In genomic region chr14:59454131-59454530, GRCh38 we compare ENCODE assay signal across 12 cellular contexts. TPM values are rescaled to one million over a fixed set of nuclear protein-coding genes. Genes with fewer than 3 reads are reported as not detected.
A peak's percentile ranks its signal among the peaks of the same experiment; 100 is the strongest.
DNase-seq lines count a peak whose midpoint lies in the region; ATAC-seq, FAIRE-seq and TF ChIP-seq lines count a peak whose summit lies in the region.
"Had no signal": no experiment of that assay in that cellular context is flagged by ENCODE, and none has a peak within 500 bp of the region (broad histone marks: within the 10 kb centered on the region; RNA-seq: fewer than 3 reads in every experiment).

No MANE protein-coding gene starts in this region.

- no peaks in the 10 kb centered on the region for H3K27me3 Mint-ChIP-seq in activated CD4-positive, alpha-beta T cell treated with anti-CD3 and anti-CD28 coated beads for 36 hours

- ATAC-seq in left cardiac atrium (peak; percentile 90 to 94), thoracic aorta (ENCODE audit: insufficient number of reproducible peaks, low FRiP score, low read depth) (peak; percentile 100)
- ATAC-seq in activated CD4-positive, alpha-beta T cell treated with anti-CD3 and anti-CD28 coated beads for 36 hours, result no peak

- CTCF ChIA-PET in activated CD4-positive, alpha-beta T cell treated with anti-CD3 and anti-CD28 coated beads for 36 hours (lab: Charles Lee), result interaction anchor here (1.3 kb wide), 1 partner anchor 19 kb away, joined by 3 read pairs; no protein-coding TSS in a partner anchor

- intact Hi-C loops in left cardiac atrium (cut with DNase I), result no loop called here
- intact Hi-C loops in activated CD4-positive, alpha-beta T cell treated with anti-CD3 and anti-CD28 coated beads for 36 hours (cut with DNase I, micrococcal nuclease), result no loop called here

- TF ChIP-seq POLR2A in GM12892 (IDR thresholded peaks at IDR 0.05; ENCODE audit: low read depth, low read length), result no peak

- POLR2A ChIA-PET in activated CD4-positive, alpha-beta T cell treated with anti-CD3 and anti-CD28 coated beads for 36 hours (lab: Charles Lee), result no interaction called here

- H3K9me3 ChIP-seq in thoracic aorta, result no peaks in the 10 kb centered on the region
- H3K9me3 ChIP-seq: uterus had no signal

- no peaks in the 10 kb centered on the region for H3K9me3 Mint-ChIP-seq in activated CD4-positive, alpha-beta T cell treated with anti-CD3 and anti-CD28 coated beads for 36 hours (ENCODE audit: low read depth)
- H3K9me3 Mint-ChIP-seq: H9 had no signal

- no peak overlapping the region for H3K4me3 Mint-ChIP-seq in activated CD4-positive, alpha-beta T cell treated with anti-CD3 and anti-CD28 coated beads for 36 hours
- H3K4me3 Mint-ChIP-seq: H9 had no signal

- H3K36me3 ChIP-seq in thoracic aorta, result no peaks in the 10 kb centered on the region
- H3K36me3 ChIP-seq: uterus had no signal

- DNase-seq in HPDE6-E6E7 (ENCODE audit: extremely low spot score) (peak; percentile 39), astrocyte of the hippocampus (ENCODE audit: low read depth, low spot score) (peak; percentile 77), left cardiac atrium (no peak), thoracic aorta (ENCODE audit: low spot score) (peak; percentile 25), SW 1271 (lab: John Stamatoyannopoulos, UW) (no peak), GM12892 (ENCODE audit: insufficient read length) (no peak)
- no peak for DNase-seq in activated CD4-positive, alpha-beta T cell treated with anti-CD3 and anti-CD28 coated beads for 36 hours
- DNase-seq: activated effector memory CD4-positive, alpha-beta T cell treated with Interleukin-2 at 50 U/mL for 16 hours; effector memory CD4-positive, alpha-beta T cell; H9; uterus had no signal

- no peaks in the 10 kb centered on the region for H3K4me1 Mint-ChIP-seq in activated CD4-positive, alpha-beta T cell treated with anti-CD3 and anti-CD28 coated beads for 36 hours

- TF ChIP-seq CTCF in thoracic aorta (IDR thresholded peaks at IDR 0.05), result no peak

- H3K27ac ChIP-seq in thoracic aorta, result peak overlapping the region; percentile 74 to 88

- peaks cover 8 to 11% of the 10 kb centered on the region in 2 donors for H3K4me1 ChIP-seq in thoracic aorta (ENCODE audit: control insufficient read depth in 1 of 2, low read depth in 2 of 2)
- H3K4me1 ChIP-seq: uterus had no signal

- peaks cover 21% of the 10 kb centered on the region for H3K36me3 Mint-ChIP-seq in activated CD4-positive, alpha-beta T cell treated with anti-CD3 and anti-CD28 coated beads for 36 hours (ENCODE audit: low read depth)

- no peaks in the 10 kb centered on the region for H3K27me3 ChIP-seq in thoracic aorta (replicated peaks; ENCODE audit: insufficient read depth)
- H3K27me3 ChIP-seq: uterus had no signal

- H3K27ac Mint-ChIP-seq in activated CD4-positive, alpha-beta T cell treated with anti-CD3 and anti-CD28 coated beads for 36 hours, result no peak overlapping the region
- H3K27ac Mint-ChIP-seq: H9 had no signal

- H3K4me3 ChIP-seq in thoracic aorta, result no peak overlapping the region
- H3K4me3 ChIP-seq: uterus had no signal

- FAIRE-seq in GM12892 (lab: Jason Lieb, UNC), result no peak
- FAIRE-seq: islet of Langerhans had no signal

RNA-seq across cellular contexts. Expression of gene GPR135, which starts 11.0 kb away (rescaled TPM):
- total RNA-seq in left cardiac atrium (1 to 10 TPM; 2.7 to 2.8 TPM), thoracic aorta (10 to 100 TPM; 13.8 to 20.3 TPM)
- total RNA-seq in activated CD4-positive, alpha-beta T cell treated with anti-CD3 and anti-CD28 coated beads for 36 hours, result 1 to 10 TPM in 1 of 2 experiments, under 1 TPM in 1; 0.98 to 1.1 TPM
- polyA plus RNA-seq in GM12892 (2012; ENCODE audit: missing spikeins), result 0.30 TPM

RNA-seq across cellular contexts. Expression of gene L3HYPDH, which starts 30.1 kb away (rescaled TPM):
- 10 to 100 TPM; 15.2 to 22.0 TPM for total RNA-seq in left cardiac atrium
- total RNA-seq in thoracic aorta, result 10 to 100 TPM; 69.0 to 74.9 TPM
- 10 to 100 TPM in 1 of 2 experiments, 1 to 10 TPM in 1; 9.3 to 11.8 TPM for total RNA-seq in activated CD4-positive, alpha-beta T cell treated with anti-CD3 and anti-CD28 coated beads for 36 hours
- polyA plus RNA-seq in GM12892 (2012; ENCODE audit: missing spikeins), result 17.9 TPM

RNA-seq across cellular contexts. Expression of gene JKAMP, which starts 30.2 kb away (rescaled TPM):
- total RNA-seq in left cardiac atrium (10 to 100 TPM; 31.6 to 31.7 TPM), thoracic aorta (10 to 100 TPM; 57.4 to 75.1 TPM)
- total RNA-seq in activated CD4-positive, alpha-beta T cell treated with anti-CD3 and anti-CD28 coated beads for 36 hours, result 10 to 100 TPM; 18.0 to 20.2 TPM
- polyA plus RNA-seq in GM12892 (2012; ENCODE audit: missing spikeins), result 31.4 TPM

Comparison
In these comparisons a context has a peak if more than half of its experiments do, and no peak if none do; other contexts are left out.
1. DNase-seq: peak in HPDE6-E6E7 (single experiment), astrocyte of the hippocampus (single experiment) and thoracic aorta (single experiment); none in left cardiac atrium (single experiment), SW 1271 (0 of 2), activated CD4-positive, alpha-beta T cell treated with anti-CD3 and anti-CD28 coated beads for 36 hours (single experiment) and GM12892 (single experiment).